15 cellular contexts compared by ENCODE assay signal in the genomic region with DNA sequence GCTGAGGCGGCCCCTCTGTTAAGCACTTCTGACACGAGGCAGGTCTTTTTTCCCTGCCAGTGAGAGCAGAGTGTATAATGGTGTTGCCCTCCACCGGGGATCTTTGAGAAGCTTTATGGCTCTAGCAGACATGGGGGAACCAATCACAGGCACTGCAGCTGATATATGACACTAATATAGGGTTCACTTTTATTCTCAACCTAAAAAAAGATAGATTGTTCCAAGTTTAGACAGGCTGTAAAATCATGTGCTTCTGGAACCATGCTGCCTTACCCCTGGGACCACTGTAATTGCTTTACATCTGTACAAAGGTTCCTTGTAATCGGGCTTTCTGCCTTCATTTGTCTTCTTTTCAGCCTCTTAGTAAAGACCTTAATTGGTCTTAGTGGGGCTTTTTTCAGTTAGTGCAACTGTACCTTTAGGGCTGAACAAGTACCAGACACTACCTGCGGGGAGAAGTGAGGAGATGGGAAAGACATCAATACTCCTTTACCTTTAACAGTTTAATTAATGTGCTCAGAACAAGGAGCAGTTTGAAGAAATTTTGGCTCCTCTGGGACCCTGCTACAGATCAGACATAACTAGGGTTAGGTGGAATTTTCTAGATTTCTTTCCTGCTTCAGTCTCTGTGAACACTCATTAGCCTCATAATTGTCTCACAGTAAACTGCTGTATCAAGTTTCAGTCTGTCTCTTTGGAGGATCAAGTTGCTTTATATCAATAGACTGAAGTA.
DNase-seq lines count a peak whose midpoint lies in the region; TF ChIP-seq lines count a peak whose summit lies in the region.
"Had no signal": no experiment of that assay in that cellular context is flagged by ENCODE, and none has a peak within 500 bp of the region (broad histone marks: within the 10 kb centered on the region; RNA-seq: fewer than 3 reads in every experiment).

No MANE protein-coding gene starts in this region.

- WGBS in mesendoderm (ENCODE audit: extremely low coverage, insufficient coverage, low lambda C conversion rate) = no CpG with 5 or more reads among the region's 5 CpGs

- no peak overlapping the region for H3K18ac ChIP-seq in mesendoderm (ENCODE audit: low read length)

- DNase-seq in DMS53 (lab: John Stamatoyannopoulos, UW) (peak; percentile 65), NCI-H1436 treated with DMSO at 0.1 percent for 48 hours (lab: John Stamatoyannopoulos, UW) (peak; percentile 94), NCI-H748 treated with DMSO at 0.1 percent for 48 hours (lab: John Stamatoyannopoulos, UW) (peak; percentile 83), cerebellum (ENCODE audit: low spot score) (no peak), GM13976 (ENCODE audit: low spot score) (no peak), NK-92 (lab: John Stamatoyannopoulos, UW; ENCODE audit: unreplicated experiment) (no peak), mesendoderm (no peak)
- DNase-seq: activated CD4-positive, alpha-beta T cell treated with anti-CD3 and anti-CD28 coated beads for 36 hours; MG63; occipital lobe; substantia nigra; T-helper 1 cell had no signal

- no peaks in the 10 kb centered on the region for H3K9me3 Mint-ChIP-seq in nephron
- H3K9me3 Mint-ChIP-seq: activated T-helper 1 cell treated with anti-CD3 and anti-CD28 coated beads, Interleukin-12 subunit alpha, Interleukin-12 subunit beta, Interleukin-2, Interleukin-4 antibody, amounts not matched to agents 30 ng/mL and 10 ng/mL and 1 ng/mL, durations not matched to agents 14 hours and 24 hours and 36 hours had no signal

- no peak overlapping the region for H3K9ac ChIP-seq in mesendoderm (ENCODE audit: low read length)

- H3K27me3 Mint-ChIP-seq in nephron (ENCODE audit: low read depth) = peaks cover 8% of the 10 kb centered on the region
- H3K27me3 Mint-ChIP-seq: activated CD4-positive, alpha-beta T cell treated with anti-CD3 and anti-CD28 coated beads for 36 hours had no signal

- H2AK5ac ChIP-seq in mesendoderm (ENCODE audit: low read length) = no peak overlapping the region

- H3K36me3 Mint-ChIP-seq in nephron (ENCODE audit: low read depth) = no peaks in the 10 kb centered on the region

- no peak overlapping the region for H3K4me3 ChIP-seq in mesendoderm (ENCODE audit: low read length)
- H3K4me3 ChIP-seq: MG63, smooth muscle cell had no signal

- H3K4me1 Mint-ChIP-seq in nephron = peaks cover 60% of the 10 kb centered on the region

- no peak overlapping the region for H2BK120ac ChIP-seq in mesendoderm (ENCODE audit: low read depth, low read length)

- in situ Hi-C loops in GM13976 (cut with MboI; ENCODE audit: low sequenced_read_pairs, unreplicated experiment) = no loop called here

- H3K27me3 ChIP-seq in mesendoderm (ENCODE audit: insufficient read depth, low read length, poor library complexity) = no peaks in the 10 kb centered on the region
- H3K27me3 ChIP-seq: MG63 had no signal

- H3K4ac ChIP-seq in mesendoderm (ENCODE audit: low read depth, low read length) = no peak overlapping the region

- no peak overlapping the region for H2BK15ac ChIP-seq in mesendoderm (replicated peaks; ENCODE audit: low read depth)

- no peak overlapping the region for H3K27ac ChIP-seq in mesendoderm (ENCODE audit: low read depth, low read length)

- H3K4me1 ChIP-seq in mesendoderm (ENCODE audit: control insufficient read depth, low read depth, low read length) = no peaks in the 10 kb centered on the region

- no peaks in the 10 kb centered on the region for H3K79me2 ChIP-seq in mesendoderm (ENCODE audit: control insufficient read depth, insufficient read depth, low read length)

- H3K23ac ChIP-seq in mesendoderm (ENCODE audit: low read length) = no peak overlapping the region

- H3K4me3 Mint-ChIP-seq in nephron = peak overlapping the region; percentile 6 to 61 (median 57)
- H3K4me3 Mint-ChIP-seq: activated CD4-positive, alpha-beta T cell treated with anti-CD3 and anti-CD28 coated beads for 36 hours; activated T-helper 1 cell treated with anti-CD3 and anti-CD28 coated beads, Interleukin-12 subunit alpha, Interleukin-12 subunit beta, Interleukin-2, Interleukin-4 antibody, amounts not matched to agents 30 ng/mL and 10 ng/mL and 1 ng/mL, durations not matched to agents 14 hours and 24 hours and 36 hours had no signal

- no peaks in the 10 kb centered on the region for H3K79me1 ChIP-seq in mesendoderm (ENCODE audit: low read length)

- no peak overlapping the region for H2BK5ac ChIP-seq in mesendoderm (ENCODE audit: low read length)

- no peaks in the 10 kb centered on the region for H3K36me3 ChIP-seq in mesendoderm (ENCODE audit: control insufficient read depth, insufficient read depth, low read length)
- H3K36me3 ChIP-seq: MG63 had no signal

- H4K8ac ChIP-seq in mesendoderm (ENCODE audit: low read depth, low read length) = no peak overlapping the region

- TF ChIP-seq CTCF in nephron (IDR thresholded peaks at IDR 0.05; ENCODE audit: unreplicated experiment in 3 of 3) = no peak
- no peak for TF ChIP-seq CTCF in GM13976 (IDR thresholded peaks at IDR 0.05; ENCODE audit: borderline replicate concordance, control extremely low read depth, extremely low read depth, insufficient read depth, missing control alignments)

- no peak overlapping the region for H3K4me2 ChIP-seq in mesendoderm (ENCODE audit: low read length)
- H3K4me2 ChIP-seq: smooth muscle cell had no signal

- no peak overlapping the region for H4K5ac ChIP-seq in mesendoderm (ENCODE audit: low read length)

- H3K27ac Mint-ChIP-seq in nephron = peak overlapping the region; percentile 54 to 74 (median 70)
- H3K27ac Mint-ChIP-seq: activated CD4-positive, alpha-beta T cell treated with anti-CD3 and anti-CD28 coated beads for 36 hours; activated T-helper 1 cell treated with anti-CD3 and anti-CD28 coated beads, Interleukin-12 subunit alpha, Interleukin-12 subunit beta, Interleukin-2, Interleukin-4 antibody, amounts not matched to agents 30 ng/mL and 10 ng/mL and 1 ng/mL, durations not matched to agents 14 hours and 24 hours and 36 hours had no signal

- no peak overlapping the region for H3K56ac ChIP-seq in mesendoderm (ENCODE audit: low read length)

Comparison
In these comparisons a context has a peak if more than half of its experiments do, and no peak if none do; other contexts are left out.
1. DNase-seq: peak in DMS53 (single experiment), NCI-H1436 treated with DMSO at 0.1 percent for 48 hours (single experiment) and NCI-H748 treated with DMSO at 0.1 percent for 48 hours (single experiment); none in cerebellum (single experiment), GM13976 (single experiment), NK-92 (single experiment) and mesendoderm (single experiment).